Comparison of ENCODE assay signal across 10 cellular contexts in the genomic region with DNA sequence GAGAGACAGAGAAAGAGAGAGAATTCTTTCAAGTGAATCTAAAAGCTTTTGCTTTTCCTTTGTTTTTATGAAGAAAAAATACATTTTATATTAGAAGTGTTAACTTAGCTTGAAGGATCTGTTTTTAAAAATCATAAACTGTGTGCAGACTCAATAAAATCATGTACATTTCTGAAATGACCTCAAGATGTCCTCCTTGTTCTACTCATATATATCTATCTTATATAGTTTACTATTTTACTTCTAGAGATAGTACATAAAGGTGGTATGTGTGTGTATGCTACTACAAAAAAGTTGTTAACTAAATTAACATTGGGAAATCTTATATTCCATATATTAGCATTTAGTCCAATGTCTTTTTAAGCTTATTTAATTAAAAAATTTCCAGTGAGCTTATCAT.
A peak's percentile ranks its signal among the peaks of the same experiment; 100 is the strongest.
DNase-seq lines count a peak whose midpoint lies in the region; ATAC-seq, FAIRE-seq and TF ChIP-seq lines count a peak whose summit lies in the region.
"Had no signal": no experiment of that assay in that cellular context is flagged by ENCODE, and none has a peak within 500 bp of the region (broad histone marks: within the 10 kb centered on the region; RNA-seq: fewer than 3 reads in every experiment).

No MANE protein-coding gene starts in this region.

- H3K27me3 ChIP-seq in ascending aorta: no peaks in the 10 kb centered on the region

- H3K36me3 ChIP-seq in kidney (ENCODE audit: control insufficient read depth in 1 of 2, insufficient read depth in 2 of 2, low read length in 2 of 2) (no peaks in the 10 kb centered on the region), ascending aorta (no peaks in the 10 kb centered on the region)

- H3K4me1 Mint-ChIP-seq in T-helper 17 cell: peaks cover 21% of the 10 kb centered on the region

- H3K27me3 Mint-ChIP-seq in T-helper 17 cell: no peaks in the 10 kb centered on the region

- no peaks in the 10 kb centered on the region for H3K4me1 ChIP-seq in kidney (ENCODE audit: control insufficient read depth in 1 of 2, insufficient read depth in 1 of 2, low read depth in 1 of 2, low read length in 2 of 2)
- H3K4me1 ChIP-seq in ascending aorta: no peaks in the 10 kb centered on the region

- CTCF ChIA-PET in HEK293T (lab: Yijun Ruan, JAX): no interaction called here

- H3K9me3 ChIP-seq in T-helper 17 cell (ENCODE audit: control insufficient read depth, low read length, poor library complexity, severe bottlenecking) (no peaks in the 10 kb centered on the region), kidney (ENCODE audit: control insufficient read depth in 1 of 2, low read length in 2 of 2) (no peaks in the 10 kb centered on the region), ascending aorta (no peaks in the 10 kb centered on the region)

- DNase-seq in AG10803 (ENCODE audit: low read depth) (peak; percentile 21), HCEC 1CT (peak; percentile 57), T-helper 17 cell (no peak), kidney (no peak), NCI-H1048 (lab: John Stamatoyannopoulos, UW) (no peak), ascending aorta (ENCODE audit: low spot score in 2 of 2) (no peak), HEK293T (ENCODE audit: extremely low spot score) (no peak)
- DNase-seq: anterior cingulate cortex, SHP77 treated with DMSO at 0.1 percent for 48 hours had no signal

- H3K27ac ChIP-seq in kidney (ENCODE audit: low read depth in 2 of 2, low read length in 2 of 2) (no peak overlapping the region), ascending aorta (no peak overlapping the region)

- no peak overlapping the region for H3K4me3 ChIP-seq in AG10803 (ENCODE audit: low read length)
- H3K4me3 ChIP-seq in kidney (ENCODE audit: low read length in 2 of 2): no peak overlapping the region
- no peak overlapping the region for H3K4me3 ChIP-seq in ascending aorta

- ATAC-seq in T-helper 17 cell (no peak), GM19023 (IDR thresholded peaks at IDR 0.05; ENCODE audit: unreplicated experiment) (no peak)

- intact Hi-C loops in kidney (cut with DNase I) (no loop called here), ascending aorta (cut with DNase I) (no loop called here)

- POLR2A ChIA-PET in HEK293T (lab: Yijun Ruan, JAX): no interaction called here

- peaks cover 6% of the 10 kb centered on the region for H3K36me3 Mint-ChIP-seq in T-helper 17 cell (ENCODE audit: low read depth)

- H3K9ac ChIP-seq in kidney (ENCODE audit: low read length in 2 of 2): no peak overlapping the region

- peak; percentile 90 for FAIRE-seq in kidney (lab: Jason Lieb, UNC)

- no peak overlapping the region for H3K4me3 Mint-ChIP-seq in T-helper 17 cell

- TF ChIP-seq CTCF in AG10803 (conservative IDR thresholded peaks at IDR 0.05; ENCODE audit: low read length) (peak; percentile 46; the same call in 1 of the 2 replicates), kidney (IDR thresholded peaks at IDR 0.05; ENCODE audit: borderline replicate concordance, extremely low read depth, insufficient read depth) (peak; percentile 2), ascending aorta (IDR thresholded peaks at IDR 0.05) (peak in 1 of 3 experiments; percentile 24)

- H3K27ac Mint-ChIP-seq in T-helper 17 cell: peak overlapping the region; percentile 77

TF ChIP-seq in HEK293T, 16 proteins besides CTCF, POLR2A, EP300 and RAD21:
- TF ChIP-seq LEF1 (IDR thresholded peaks at IDR 0.05; ENCODE audit: borderline replicate concordance) (no peak), L3MBTL2 (conservative IDR thresholded peaks at IDR 0.05) (no peak), TARDBP (IDR thresholded peaks at IDR 0.05) (no peak), FOXA1 (IDR thresholded peaks at IDR 0.05) (no peak), FOXK2 (IDR thresholded peaks at IDR 0.05) (no peak), SP1 (IDR thresholded peaks at IDR 0.05) (no peak)
- TF ChIP-seq, protein P1, sequence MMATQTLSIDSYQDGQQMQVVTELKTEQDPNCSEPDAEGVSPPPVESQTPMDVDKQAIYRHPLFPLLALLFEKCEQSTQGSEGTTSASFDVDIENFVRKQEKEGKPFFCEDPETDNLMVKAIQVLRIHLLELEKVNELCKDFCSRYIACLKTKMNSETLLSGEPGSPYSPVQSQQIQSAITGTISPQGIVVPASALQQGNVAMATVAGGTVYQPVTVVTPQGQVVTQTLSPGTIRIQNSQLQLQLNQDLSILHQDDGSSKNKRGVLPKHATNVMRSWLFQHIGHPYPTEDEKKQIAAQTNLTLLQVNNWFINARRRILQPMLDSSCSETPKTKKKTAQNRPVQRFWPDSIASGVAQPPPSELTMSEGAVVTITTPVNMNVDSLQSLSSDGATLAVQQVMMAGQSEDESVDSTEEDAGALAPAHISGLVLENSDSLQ (IDR thresholded peaks at IDR 0.05): no peak

Comparison
In these comparisons a context has a peak if more than half of its experiments do, and no peak if none do; other contexts are left out.
1. DNase-seq: peak in AG10803 (single experiment) and HCEC 1CT (single experiment); none in T-helper 17 cell (0 of 3), kidney (single experiment), NCI-H1048 (single experiment), ascending aorta (0 of 2) and HEK293T (single experiment).